In the genomic region with DNA sequence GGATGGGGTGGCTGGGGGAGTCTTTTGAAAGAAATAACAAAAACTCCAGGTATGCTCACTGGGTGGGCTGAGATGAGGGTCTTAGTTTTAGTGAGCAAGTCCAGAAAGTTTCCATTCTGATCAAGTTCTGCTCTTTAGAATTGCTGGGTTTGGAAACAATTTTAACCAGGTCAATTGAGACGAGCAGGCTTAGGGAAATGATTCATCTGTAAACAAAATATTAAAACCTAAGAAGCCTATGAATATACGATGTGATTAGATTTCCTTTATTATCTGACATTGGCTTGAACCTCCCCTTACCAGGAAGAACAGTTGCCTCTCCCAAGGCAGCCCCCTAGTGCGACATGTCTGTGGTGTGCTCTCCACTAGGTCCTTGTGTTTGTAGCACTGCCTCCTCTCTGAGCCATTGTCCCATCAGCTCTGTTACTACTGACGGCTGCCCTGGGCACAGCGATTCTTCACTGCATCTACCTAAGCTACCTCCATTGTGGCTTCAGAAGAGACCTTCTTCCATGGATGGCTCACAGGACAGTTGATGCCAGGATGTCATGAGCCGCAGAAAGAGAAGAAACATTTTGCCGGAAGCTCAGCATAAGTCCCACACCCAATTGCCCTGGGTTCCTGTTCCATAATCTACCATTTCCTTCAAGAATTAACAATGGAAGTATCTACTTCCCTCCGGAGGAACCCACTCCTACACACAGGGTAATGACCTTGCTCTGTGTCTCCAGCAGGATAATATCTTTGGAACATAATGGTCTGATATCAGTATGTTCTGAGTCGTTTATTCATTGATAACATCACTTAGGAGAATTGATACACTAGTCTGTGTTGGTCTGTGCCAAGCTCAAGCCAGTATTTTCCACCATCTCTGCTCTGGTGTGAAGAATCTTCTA, we compare ENCODE assay signal across 23 cellular contexts.
DNase-seq lines count a peak whose midpoint lies in the region; ATAC-seq, FAIRE-seq and TF ChIP-seq lines count a peak whose summit lies in the region.
"Had no signal": no experiment of that assay in that cellular context is flagged by ENCODE, and none has a peak within 500 bp of the region (broad histone marks: within the 10 kb centered on the region; RNA-seq: fewer than 3 reads in every experiment).

No MANE protein-coding gene starts in this region.

- peaks cover 0 to 6% of the 10 kb centered on the region in 2 experiments; a peak in 1 of 4 replicates for H3K4me1 ChIP-seq in SK-N-SH (ENCODE audit: control insufficient read depth in 1 of 2, insufficient read depth in 2 of 2, low read depth in 1 of 2, low read length in 1 of 2)
- no peaks in the 10 kb centered on the region for H3K4me1 ChIP-seq in CD8-positive, alpha-beta memory T cell (ENCODE audit: insufficient read depth, low read length)
- peaks cover 43% of the 10 kb centered on the region for H3K4me1 ChIP-seq in SJCRH30
- peaks cover 16% of the 10 kb centered on the region for H3K4me1 ChIP-seq in endothelial cell of umbilical vein (ENCODE audit: control insufficient read depth, extremely low read depth, insufficient read depth, low read length)

- no peak for TF ChIP-seq POLR2A in endothelial cell of umbilical vein (IDR thresholded peaks at IDR 0.05; ENCODE audit: low read depth, low read length)

- peaks cover 4 to 6% of the 10 kb centered on the region in 2 donors for H3K27me3 Mint-ChIP-seq in CD8-positive, alpha-beta memory T cell

- no peaks in the 10 kb centered on the region for H3K9me3 Mint-ChIP-seq in CD8-positive, alpha-beta memory T cell
- H3K9me3 Mint-ChIP-seq: CD8-positive, alpha-beta T cell had no signal

- TF ChIP-seq RAD21 in SK-N-SH (IDR thresholded peaks at IDR 0.05; ENCODE audit: low read length): no peak

- POLR2A ChIA-PET in SK-N-SH (lab: Yijun Ruan, JAX): no interaction called here
- POLR2A ChIA-PET in CD8-positive, alpha-beta memory T cell (lab: Charles Lee): no interaction called here
- POLR2A ChIA-PET in endothelial cell of umbilical vein (lab: Charles Lee): no interaction called here

- 73% methylated on average over 9 of the region's 9 CpGs for WGBS in SK-N-SH (ENCODE audit: low lambda C conversion rate)

- intact Hi-C loops in endothelial cell of umbilical vein (cut with micrococcal nuclease): no loop called here

- H3K79me2 ChIP-seq in SK-N-SH (ENCODE audit: insufficient read depth): no peaks in the 10 kb centered on the region
- H3K79me2 ChIP-seq in endothelial cell of umbilical vein (ENCODE audit: control insufficient read depth, insufficient read depth, low read length): no peaks in the 10 kb centered on the region

- H2AFZ ChIP-seq in SK-N-SH (ENCODE audit: low read depth) (no peak overlapping the region; the same call in 1 of the 2 replicates), endothelial cell of umbilical vein (ENCODE audit: low read depth, low read length) (peak overlapping the region; percentile 21)

- TF ChIP-seq CTCF in SK-N-SH (IDR thresholded peaks at IDR 0.05) (no peak), endothelial cell of umbilical vein (IDR thresholded peaks at IDR 0.05; ENCODE audit: extremely low read depth in 1 of 2, insufficient read depth in 1 of 2, low read depth in 1 of 2, low read length in 2 of 2) (no peak)

- H3K9ac ChIP-seq in SK-N-SH: no peak overlapping the region
- no peak overlapping the region for H3K9ac ChIP-seq in endothelial cell of umbilical vein (replicated peaks; ENCODE audit: extremely low read depth, insufficient read depth, low read length)

- peak; percentile 74 for FAIRE-seq in endothelial cell of umbilical vein (lab: Jason Lieb, UNC)
- FAIRE-seq: GM12892, GM18507 had no signal

- no peak for TF ChIP-seq EP300 in SK-N-SH (IDR thresholded peaks at IDR 0.05; ENCODE audit: borderline replicate concordance in 1 of 2, low read depth in 1 of 2, low read length in 1 of 2)

- peaks cover 33 to 43% (median 33%) of the 10 kb centered on the region in 3 donors for H3K4me1 Mint-ChIP-seq in CD8-positive, alpha-beta memory T cell

- no peak for ATAC-seq in SK-N-SH treated with all-trans-retinoic acid at 6 μM for 48 hours
- no peak for ATAC-seq in stimulated activated naive CD8-positive, alpha-beta T cell treated with anti-CD3 and anti-CD28 coated beads, Interleukin-15, Interleukin-2, amounts not matched to agents 100 U/mL and 50 U/mL, for 24 hours
- ATAC-seq in HG02938 (IDR thresholded peaks at IDR 0.05; ENCODE audit: unreplicated experiment): no peak
- ATAC-seq in GM21717 (IDR thresholded peaks at IDR 0.05; ENCODE audit: unreplicated experiment): no peak
- ATAC-seq: CD8-positive, alpha-beta T cell had no signal

- CTCF ChIA-PET in SK-N-SH (lab: Yijun Ruan, JAX) (no interaction called here), endothelial cell of umbilical vein (lab: Charles Lee) (interaction anchor here (0.8 to 2.2 kb wide), 8 partner anchors 9 to 63 kb away, joined by 3 to 10 read pairs (median 4); no protein-coding TSS in a partner anchor)
- CTCF ChIA-PET in CD8-positive, alpha-beta memory T cell (lab: Charles Lee): no interaction called here

- H3K9me2 ChIP-seq in SK-N-SH: no peaks in the 10 kb centered on the region

- DNase-seq in SK-N-SH (no peak), SJCRH30 (peak; percentile 60 to 75), endothelial cell of umbilical vein (ENCODE audit: low read depth, low spot score) (peak; percentile 33)
- DNase-seq in CD8-positive, alpha-beta memory T cell: no peak
- DNase-seq in stimulated activated naive CD8-positive, alpha-beta T cell treated with anti-CD3 and anti-CD28 coated beads, Interleukin-15, Interleukin-2, amounts not matched to agents 100 U/mL and 50 U/mL, for 24 hours: no peak
- DNase-seq: CD8-positive, alpha-beta T cell; DMS53; H7; MM.1S; NCI-H1092; NCI-H146; NCI-H2029 treated with DMSO at 0.1 percent for 48 hours; NCI-H510A treated with DMSO at 0.1 percent for 48 hours; OCI-M1; RPMI8226; SHP77 treated with DMSO at 0.1 percent for 48 hours had no signal

- H3K27ac ChIP-seq in SK-N-SH (ENCODE audit: low read depth in 2 of 2, low read length in 1 of 2) (no peak overlapping the region), SJCRH30 (peak overlapping the region; percentile 96), endothelial cell of umbilical vein (ENCODE audit: insufficient read depth, low read depth, low read length) (no peak overlapping the region)
- H3K27ac ChIP-seq in CD8-positive, alpha-beta memory T cell (ENCODE audit: low read depth, low read length): no peak overlapping the region
- H3K27ac ChIP-seq: HL-60 had no signal

- peaks cover 4 to 9% (median 9%) of the 10 kb centered on the region in 3 donors for H3K36me3 Mint-ChIP-seq in CD8-positive, alpha-beta memory T cell
- H3K36me3 Mint-ChIP-seq: CD8-positive, alpha-beta T cell had no signal

- peak overlapping the region in 5 of 7 donors; percentile 17 to 97 (median 91) for H3K4me3 Mint-ChIP-seq in CD8-positive, alpha-beta memory T cell
- H3K4me3 Mint-ChIP-seq: B cell; CD8-positive, alpha-beta T cell had no signal

- BruUV-seq in endothelial cell of umbilical vein (replicated peaks; lab: Mats Ljungman, UMichigan): no TSS peak

- H3K9me3 ChIP-seq in SK-N-SH: no peaks in the 10 kb centered on the region
- H3K9me3 ChIP-seq in CD8-positive, alpha-beta memory T cell (ENCODE audit: low read length): no peaks in the 10 kb centered on the region
- H3K9me3 ChIP-seq in SJCRH30 (replicated peaks): no peaks in the 10 kb centered on the region
- H3K9me3 ChIP-seq in endothelial cell of umbilical vein (replicated peaks; ENCODE audit: control insufficient read depth, insufficient read depth, low read length): no peaks in the 10 kb centered on the region

- H3K27ac Mint-ChIP-seq in CD8-positive, alpha-beta memory T cell: peak overlapping the region in 7 of 8 donors; percentile 7 to 91 (median 60)
- H3K27ac Mint-ChIP-seq: B cell; CD8-positive, alpha-beta T cell had no signal

- 0 out of 2 replicates have a peak overlapping the region, but pooled peaks have one; percentile 18 for H3K4me2 ChIP-seq in SK-N-SH
- H3K4me2 ChIP-seq in endothelial cell of umbilical vein (ENCODE audit: insufficient read depth, low read length): peak overlapping the region; percentile 75

- H3K27me3 ChIP-seq in SK-N-SH (ENCODE audit: insufficient read depth): no peaks in the 10 kb centered on the region
- no peaks in the 10 kb centered on the region for H3K27me3 ChIP-seq in CD8-positive, alpha-beta memory T cell (ENCODE audit: insufficient read depth, low read length, poor library complexity, severe bottlenecking)
- no peaks in the 10 kb centered on the region for H3K27me3 ChIP-seq in SJCRH30
- no peaks in the 10 kb centered on the region for H3K27me3 ChIP-seq in endothelial cell of umbilical vein (ENCODE audit: control insufficient read depth in 2 of 2, insufficient read depth in 2 of 2, low read length in 2 of 2)

- H3K36me3 ChIP-seq in SK-N-SH (replicated peaks in 1 of 2; ENCODE audit: control insufficient read depth in 1 of 2, insufficient read depth in 2 of 2, low read length in 1 of 2): no peaks in the 10 kb centered on the region
- H3K36me3 ChIP-seq in CD8-positive, alpha-beta memory T cell (ENCODE audit: insufficient read depth, low read length): no peaks in the 10 kb centered on the region
- no peaks in the 10 kb centered on the region for H3K36me3 ChIP-seq in SJCRH30
- H3K36me3 ChIP-seq in endothelial cell of umbilical vein (ENCODE audit: control insufficient read depth in 2 of 2, extremely low read depth in 1 of 2, insufficient read depth in 2 of 2, low read length in 2 of 2): no peaks in the 10 kb centered on the region

- H3K4me3 ChIP-seq in SK-N-SH (ENCODE audit: low read depth in 2 of 2, low read length in 1 of 2): no peak overlapping the region
- no peak overlapping the region for H3K4me3 ChIP-seq in CD8-positive, alpha-beta memory T cell (ENCODE audit: low read length)
- peak overlapping the region; percentile 23 for H3K4me3 ChIP-seq in SJCRH30
- no peak overlapping the region for H3K4me3 ChIP-seq in endothelial cell of umbilical vein (replicated peaks in 1 of 3; ENCODE audit: insufficient read depth in 1 of 3, low read depth in 1 of 3, low read length in 3 of 3)

- H4K20me1 ChIP-seq in SK-N-SH (ENCODE audit: insufficient read depth) (no peaks in the 10 kb centered on the region), endothelial cell of umbilical vein (replicated peaks; ENCODE audit: control insufficient read depth, extremely low read depth, insufficient read depth, low read length) (no peaks in the 10 kb centered on the region)

- H3K9me1 ChIP-seq in endothelial cell of umbilical vein (replicated peaks; ENCODE audit: control insufficient read depth, extremely low read depth, insufficient read depth, low read length): no peaks in the 10 kb centered on the region

- dilution Hi-C loops in endothelial cell of umbilical vein (cut with MboI; ENCODE audit: extremely low pct_ligation_motif_present, low sequenced_read_pairs): no loop called here

- H3F3A ChIP-seq in SK-N-SH (replicated peaks; ENCODE audit: insufficient read depth): no peaks in the 10 kb centered on the region

TF ChIP-seq in SK-N-SH, 30 proteins besides CTCF, POLR2A, EP300 and RAD21 (continues in another document):
- no peak for TF ChIP-seq EZH2phosphoT487 (IDR thresholded peaks at IDR 0.05; ENCODE audit: borderline replicate concordance, low read depth)

TF ChIP-seq in endothelial cell of umbilical vein, 7 proteins besides CTCF, POLR2A, EP300 and RAD21 (continues in another document):
- TF ChIP-seq MYC (IDR thresholded peaks at IDR 0.05; ENCODE audit: low read depth, low read length): no peak

Comparison
In these comparisons a context has a peak if more than half of its experiments do, and no peak if none do; other contexts are left out.
1. DNase-seq: peak in SJCRH30 (2 of 2) and endothelial cell of umbilical vein (single experiment); none in SK-N-SH (single experiment), CD8-positive, alpha-beta memory T cell (0 of 5) and stimulated activated naive CD8-positive, alpha-beta T cell treated with anti-CD3 and anti-CD28 coated beads, Interleukin-15, Interleukin-2, amounts not matched to agents 100 U/mL and 50 U/mL, for 24 hours (single experiment).